Comparison of ENCODE assay signal across 5 cellular contexts in genomic region chr1:206762741-206763364, GRCh38. TPM values are rescaled to one million over a fixed set of nuclear protein-coding genes. Genes with fewer than 3 reads are reported as not detected.
"Had no signal": no experiment of that assay in that cellular context is flagged by ENCODE, and none has a peak within 500 bp of the region (broad histone marks: within the 10 kb centered on the region; RNA-seq: fewer than 3 reads in every experiment).

No MANE protein-coding gene starts in this region.

RNA-seq across cellular contexts. Expression of gene IL19, which starts 7.7 kb away (rescaled TPM):
- total RNA-seq: GM23248, H4, H7, HT-29, IMR-90 had no signal
- polyA plus RNA-seq: GM23248, IMR-90 had no signal

RNA-seq across cellular contexts. Expression of gene IL10, which starts 9.4 kb away (rescaled TPM):
- total RNA-seq: GM23248, H4, H7, HT-29, IMR-90 had no signal
- polyA plus RNA-seq: GM23248, IMR-90 had no signal
